Comparison of ENCODE assay signal across 10 cellular contexts in genomic region chr19:33522371-33522662, GRCh38. TPM values are rescaled to one million over a fixed set of nuclear protein-coding genes. Genes with fewer than 3 reads are reported as not detected.
A peak's percentile ranks its signal among the peaks of the same experiment; 100 is the strongest.
DNase-seq lines count a peak whose midpoint lies in the region; ATAC-seq, FAIRE-seq and TF ChIP-seq lines count a peak whose summit lies in the region.
"Had no signal": no experiment of that assay in that cellular context is flagged by ENCODE, and none has a peak within 500 bp of the region (broad histone marks: within the 10 kb centered on the region; RNA-seq: fewer than 3 reads in every experiment).

No MANE protein-coding gene starts in this region.

- H3K4ac ChIP-seq in H1 (replicated peaks; ENCODE audit: insufficient read length, low read depth, low read length): no peak overlapping the region

- TF ChIP-seq EP300 in H1 (IDR thresholded peaks at IDR 0.05; ENCODE audit: borderline replicate concordance in 1 of 2, low read depth in 2 of 2, low read length in 2 of 2): no peak

- no peak overlapping the region for H2BK5ac ChIP-seq in H1 (ENCODE audit: low read depth, low read length)

- H2BK12ac ChIP-seq in H1 (ENCODE audit: low read depth, low read length): peak overlapping the region; percentile 27; the same call in 1 of the 2 replicates

- peaks cover 10% of the 10 kb centered on the region; the same call in 1 of the 2 replicates for H3K23me2 ChIP-seq in H1 (ENCODE audit: low read depth, low read length)

- H2BK15ac ChIP-seq in H1 (ENCODE audit: low read length): no peak overlapping the region; the same call in 1 of the 2 replicates

- H3K79me1 ChIP-seq in H1 (ENCODE audit: low read depth, low read length): peaks cover 20% of the 10 kb centered on the region

- no peak for FAIRE-seq in H1 (lab: Jason Lieb, UNC)
- FAIRE-seq: keratinocyte had no signal

- TF ChIP-seq CTCF in NB4 (IDR thresholded peaks at IDR 0.05; ENCODE audit: low read depth, low read length) (no peak), H1 (IDR thresholded peaks at IDR 0.05; ENCODE audit: control extremely low read depth in 1 of 3, insufficient read depth in 1 of 3, low read depth in 1 of 3, low read length in 3 of 3) (no peak), osteocyte (IDR thresholded peaks at IDR 0.05) (no peak), adrenal gland (IDR thresholded peaks at IDR 0.05) (no peak)

- H3K27ac ChIP-seq in CD4-positive, alpha-beta memory T cell (ENCODE audit: low read depth, low read length): no peak overlapping the region
- no peak overlapping the region for H3K27ac ChIP-seq in H1 (ENCODE audit: low read depth, low read length)
- peak overlapping the region in 1 of 5 donors; percentile 76 for H3K27ac ChIP-seq in adrenal gland
- H3K27ac ChIP-seq: thyroid gland had no signal

- POLR2A ChIA-PET in CD4-positive, alpha-beta memory T cell (lab: Charles Lee; ENCODE audit: partially characterized antibody): interaction anchor here (1.3 to 2.2 kb wide), 2 partner anchors 149 to 941 kb away, joined by 3 to 8 read pairs; partner anchors contain the start of genes CEBPG and PDCD5
- POLR2A ChIA-PET in H1 (lab: Charles Lee; ENCODE audit: partially characterized antibody): interaction anchor here (0.8 to 3.2 kb wide), 11 partner anchors 9 to 226 kb away, joined by 3 to 26 read pairs (median 4); partner anchors contain the start of gene CHST8

- no peak overlapping the region for H3K14ac ChIP-seq in H1 (ENCODE audit: insufficient read length)

- TF ChIP-seq RAD21 in H1 (IDR thresholded peaks at IDR 0.05 in 1 of 2, conservative IDR thresholded peaks at IDR 0.05 in 1 of 2; ENCODE audit: low read depth in 2 of 2, low read length in 2 of 2): no peak

- no peaks in the 10 kb centered on the region for H3K9me3 Mint-ChIP-seq in CD4-positive, alpha-beta memory T cell
- no peaks in the 10 kb centered on the region for H3K9me3 Mint-ChIP-seq in osteocyte (ENCODE audit: unreplicated experiment)

- H2AFZ ChIP-seq in H1 (ENCODE audit: low read length): peak overlapping the region; percentile 63

- CTCF ChIA-PET in CD4-positive, alpha-beta memory T cell (lab: Charles Lee; ENCODE audit: partially characterized antibody): interaction anchor here (0.9 to 1.4 kb wide), 2 partner anchors 12 to 106 kb away, joined by 3 read pairs; no protein-coding TSS in a partner anchor
- CTCF ChIA-PET in H1 (lab: Charles Lee; ENCODE audit: partially characterized antibody): interaction anchor here (1.3 to 2.2 kb wide), 5 partner anchors 12 to 574 kb away, joined by 3 to 9 read pairs (median 4); no protein-coding TSS in a partner anchor

- H3K4me3 ChIP-seq in CD4-positive, alpha-beta memory T cell (ENCODE audit: low read length in 2 of 2): peak overlapping the region; percentile 72 to 85
- H3K4me3 ChIP-seq in NB4 (ENCODE audit: low read depth, low read length) (peak overlapping the region; percentile 53), H1 (ENCODE audit: extremely low read depth in 1 of 4, insufficient read depth in 2 of 4, low read depth in 3 of 4, low read length in 4 of 4) (peak overlapping the region; percentile 50 to 94 (median 57); a peak in 6 of 8 replicates), adrenal gland (peak overlapping the region in 2 of 4 donors; percentile 79 to 90)

- no peak for DNase-seq in CD4-positive, alpha-beta memory T cell
- DNase-seq in NB4 (ENCODE audit: low read depth) (no peak), H1 (ENCODE audit: low read depth in 1 of 2, low spot score in 2 of 2) (no peak), osteocyte (ENCODE audit: extremely low spot score, unreplicated experiment) (no peak), adrenal gland (no peak)
- DNase-seq in NK-92 treated with Interleukin-12 subunit alpha and Interleukin-12 subunit beta, amount 100 ng/mL, for 24 hours (lab: John Stamatoyannopoulos, UW): no peak

- peaks cover 24% of the 10 kb centered on the region for H3K4me1 ChIP-seq in CD4-positive, alpha-beta memory T cell (ENCODE audit: insufficient read depth, low read length)
- H3K4me1 ChIP-seq in H1 (replicated peaks in 1 of 4; ENCODE audit: control insufficient read depth in 3 of 4, insufficient read depth in 4 of 4, low read length in 3 of 4) (peaks cover 0 to 19% (median 5%) of the 10 kb centered on the region in 4 experiments; a peak in 5 of 7 replicates), adrenal gland (replicated peaks in 1 of 2) (peaks cover 10 to 23% of the 10 kb centered on the region in 2 donors)

- peak overlapping the region in 6 of 7 donors; percentile 47 to 88 (median 79) for H3K27ac Mint-ChIP-seq in CD4-positive, alpha-beta memory T cell
- no peak overlapping the region for H3K27ac Mint-ChIP-seq in osteocyte (ENCODE audit: unreplicated experiment)

- no peaks in the 10 kb centered on the region for H3K9me3 ChIP-seq in CD4-positive, alpha-beta memory T cell (ENCODE audit: control insufficient read depth in 1 of 2, low read length in 2 of 2)
- H3K9me3 ChIP-seq in H1 (ENCODE audit: insufficient read depth in 2 of 2, low read depth in 1 of 2, low read length in 1 of 2) (no peaks in the 10 kb centered on the region), adrenal gland (replicated peaks in 1 of 3) (no peaks in the 10 kb centered on the region)
- H3K9me3 ChIP-seq: thyroid gland had no signal

- H4K20me1 ChIP-seq in H1 (replicated peaks in 1 of 2; ENCODE audit: control insufficient read depth in 1 of 2, insufficient read depth in 2 of 2, low read length in 2 of 2): peaks cover 0 to 7% of the 10 kb centered on the region in 2 experiments

- TF ChIP-seq POLR2A in NB4 (IDR thresholded peaks at IDR 0.05; ENCODE audit: extremely low read depth, insufficient read length) (no peak), H1 (IDR thresholded peaks at IDR 0.05; ENCODE audit: control extremely low read depth in 1 of 2, low read depth in 2 of 2, low read length in 2 of 2) (no peak), adrenal gland (IDR thresholded peaks at IDR 0.05) (no peak)

- H4K5ac ChIP-seq in H1 (ENCODE audit: insufficient read length, low read depth, low read length): no peak overlapping the region

- no peaks in the 10 kb centered on the region for H3K36me3 ChIP-seq in CD4-positive, alpha-beta memory T cell (ENCODE audit: insufficient read depth, low read length)
- no peaks in the 10 kb centered on the region for H3K36me3 ChIP-seq in H1 (ENCODE audit: control insufficient read depth in 2 of 4, insufficient read depth in 4 of 4, low read length in 3 of 4)
- H3K36me3 ChIP-seq in adrenal gland (replicated peaks in 1 of 2): no peaks in the 10 kb centered on the region
- H3K36me3 ChIP-seq: thyroid gland had no signal

- H4K8ac ChIP-seq in H1 (ENCODE audit: extremely low read depth, insufficient read depth, low read length): peak overlapping the region; percentile 90

- peaks cover 14 to 34% (median 22%) of the 10 kb centered on the region in 4 donors for H3K4me1 Mint-ChIP-seq in CD4-positive, alpha-beta memory T cell
- peaks cover 20% of the 10 kb centered on the region for H3K4me1 Mint-ChIP-seq in osteocyte (ENCODE audit: unreplicated experiment)

- H3K18ac ChIP-seq in H1 (ENCODE audit: extremely low read depth, low read length): peak overlapping the region; percentile 64; the same call in 1 of the 2 replicates

- H3K27me3 ChIP-seq in CD4-positive, alpha-beta memory T cell (ENCODE audit: insufficient read depth, low read length): no peaks in the 10 kb centered on the region
- H3K27me3 ChIP-seq in H1 (replicated peaks in 1 of 4; ENCODE audit: control insufficient read depth in 3 of 4, extremely low read depth in 1 of 4, insufficient read depth in 3 of 4, low read length in 3 of 4) (no peaks in the 10 kb centered on the region), adrenal gland (no peaks in the 10 kb centered on the region)
- H3K27me3 ChIP-seq: thyroid gland had no signal

- peaks cover 0 to 3% of the 10 kb centered on the region in 2 donors for H3K36me3 Mint-ChIP-seq in CD4-positive, alpha-beta memory T cell
- H3K36me3 Mint-ChIP-seq in osteocyte (ENCODE audit: unreplicated experiment): no peaks in the 10 kb centered on the region

- H3K4me3 Mint-ChIP-seq in CD4-positive, alpha-beta memory T cell: peak overlapping the region; percentile 78 to 92 (median 86)
- H3K4me3 Mint-ChIP-seq in osteocyte (ENCODE audit: unreplicated experiment): peak overlapping the region; percentile 81

- intact Hi-C loops in CD4-positive, alpha-beta memory T cell (cut with micrococcal nuclease): no loop called here
- intact Hi-C loops in adrenal gland (cut with DNase I): no loop called here

- H2BK120ac ChIP-seq in H1 (replicated peaks; ENCODE audit: low read depth, low read length): no peak overlapping the region

- peak overlapping the region in 3 of 4 experiments; percentile 48 to 72 (median 56); a peak in 4 of 7 replicates for H3K9ac ChIP-seq in H1 (replicated peaks in 1 of 4; ENCODE audit: extremely low read depth in 1 of 4, low read depth in 3 of 4, low read length in 3 of 4)

- peaks cover 5 to 36% of the 10 kb centered on the region in 2 experiments for H3K79me2 ChIP-seq in H1 (ENCODE audit: control insufficient read depth in 1 of 2, insufficient read depth in 2 of 2, low read length in 2 of 2)

- no peak overlapping the region for H2BK20ac ChIP-seq in H1 (ENCODE audit: low read length)

- no peak overlapping the region for H3K56ac ChIP-seq in H1 (replicated peaks; ENCODE audit: insufficient read length, low read depth, low read length)

- no peaks in the 10 kb centered on the region for H3K27me3 Mint-ChIP-seq in CD4-positive, alpha-beta memory T cell
- H3K27me3 Mint-ChIP-seq in osteocyte (ENCODE audit: unreplicated experiment): peaks cover 3% of the 10 kb centered on the region

- no peak overlapping the region for H4K91ac ChIP-seq in H1 (replicated peaks; ENCODE audit: insufficient read length, low read length)

- WGBS in H1 (ENCODE audit: extremely low coverage in 1 of 2, insufficient coverage in 1 of 2, insufficient read length in 1 of 2, insufficient replicate concordance in 2 of 2, low coverage in 1 of 2, low lambda C conversion rate in 2 of 2, missing lambda C conversion rate in 1 of 2), 2 experiments: 91% methylated on average over 5 of the region's 5 CpGs; no CpG with 5 or more reads in 1 of the 2 experiments
- WGBS in adrenal gland, 4 donors: 77 to 91% (median 79%) methylated on average over 3 to 5 of the region's 5 CpGs

- H3K4me2 ChIP-seq in H1 (ENCODE audit: insufficient read depth in 1 of 2, low read depth in 2 of 2, low read length in 2 of 2): peak overlapping the region; percentile 81 to 85

- H3K23ac ChIP-seq in H1 (ENCODE audit: insufficient read length): no peak overlapping the region

- ATAC-seq in GM19351 (IDR thresholded peaks at IDR 0.05; ENCODE audit: unreplicated experiment): no peak
- no peak for ATAC-seq in GM21723 (IDR thresholded peaks at IDR 0.05; ENCODE audit: unreplicated experiment)

- H2AK5ac ChIP-seq in H1 (ENCODE audit: low read depth, low read length): no peak overlapping the region

RNA-seq across cellular contexts. Expression of gene PEPD, which starts 0.7 kb away (rescaled TPM):
- 10 to 100 TPM; 27.6 to 35.1 TPM for total RNA-seq in CD4-positive, alpha-beta memory T cell
- polyA plus RNA-seq in CD4-positive, alpha-beta memory T cell: 100 to 1,000 TPM; 121 to 213 TPM
- 84.1 and 86.4 TPM in 2 replicates for total RNA-seq in H1 (2021; fragmentation: NEBNext Ultra II Directional; extraction: Animal tissue kit (Norgen Biotek cat#: 25700))
- polyA plus RNA-seq in H1 (2011; rRNA removed): 178 and 195 TPM in 2 replicates
- polyA plus RNA-seq in H1 (2011; cell fraction: cytosol; rRNA removed): 144 TPM
- 128 TPM for polyA plus RNA-seq in H1 (2011; cell fraction: nucleus; rRNA removed)
- 82.7 to 110 TPM (median 107 TPM) in 4 replicates for polyA plus RNA-seq in H1 (2012, experiment 1 of 2)
- polyA plus RNA-seq in H1 (2012, experiment 2 of 2): 153 TPM
- polyA plus RNA-seq in H1 (2013, experiment 1 of 2): 63.2 TPM
- polyA plus RNA-seq in H1 (2013, experiment 2 of 2): 57.0 TPM
- polyA minus RNA-seq in H1 (2011; rRNA and poly(A)+ RNA removed): 84.8 and 107 TPM in 2 replicates
- polyA minus RNA-seq in H1 (2011; cell fraction: cytosol; rRNA and poly(A)+ RNA removed): 51.7 TPM
- polyA minus RNA-seq in H1 (2011; cell fraction: nucleus; rRNA and poly(A)+ RNA removed): 37.1 TPM
- total RNA-seq in osteocyte: 106 and 113 TPM in 2 replicates
- 100 to 1,000 TPM in 6 of 8 donors, 10 to 100 TPM in 2; 82.6 to 311 (median 140) TPM for total RNA-seq in adrenal gland
- 100 to 1,000 TPM in 1 of 3 donors, 10 to 100 TPM in 2; 41.7 to 118 (median 68.1) TPM for polyA plus RNA-seq in adrenal gland
